21 cellular contexts compared by ENCODE assay signal in genomic region chr17:76050226-76051070, GRCh38. TPM values are rescaled to one million over a fixed set of nuclear protein-coding genes. Genes with fewer than 3 reads are reported as not detected.
DNase-seq lines count a peak whose midpoint lies in the region; ATAC-seq, FAIRE-seq and TF ChIP-seq lines count a peak whose summit lies in the region.
"Had no signal": no experiment of that assay in that cellular context is flagged by ENCODE, and none has a peak within 500 bp of the region (broad histone marks: within the 10 kb centered on the region; RNA-seq: fewer than 3 reads in every experiment).

No MANE protein-coding gene starts in this region.

- H3K27me3 ChIP-seq in CD8-positive, alpha-beta T cell (ENCODE audit: insufficient read depth, low read length), result no peaks in the 10 kb centered on the region
- no peaks in the 10 kb centered on the region for H3K27me3 ChIP-seq in pancreas

- no peaks in the 10 kb centered on the region for H3K9me3 ChIP-seq in CD8-positive, alpha-beta T cell (ENCODE audit: low read length)
- no peaks in the 10 kb centered on the region for H3K9me3 ChIP-seq in OCI-LY7 (ENCODE audit: low read length)
- H3K9me3 ChIP-seq in pancreas, result no peaks in the 10 kb centered on the region

- H4K20me1 ChIP-seq in OCI-LY7 (ENCODE audit: insufficient read depth, low read length), result no peaks in the 10 kb centered on the region

- H3K27me3 Mint-ChIP-seq in CD8-positive, alpha-beta T cell (ENCODE audit: low read depth), result no peaks in the 10 kb centered on the region

- H3K36me3 Mint-ChIP-seq in CD8-positive, alpha-beta T cell, result peaks cover 78% of the 10 kb centered on the region

- TSS peak; percentile 13 for BruUV-seq in OCI-LY7 (replicated peaks; lab: Mats Ljungman, UMichigan)

- H3K79me2 ChIP-seq in OCI-LY7 (ENCODE audit: insufficient read depth, low read depth, low read length), result peaks cover 3% of the 10 kb centered on the region; the same call in 1 of the 2 replicates

- H3K4me1 ChIP-seq in CD8-positive, alpha-beta T cell (ENCODE audit: insufficient read depth, low read length), result peaks cover 5% of the 10 kb centered on the region
- peaks cover 36% of the 10 kb centered on the region for H3K4me1 ChIP-seq in OCI-LY7 (ENCODE audit: insufficient read depth, low read length, poor library complexity, severe bottlenecking)
- H3K4me1 ChIP-seq in pancreas, result peaks cover 0 to 7% (median 0%) of the 10 kb centered on the region in 3 donors

- POLR2A ChIA-PET in CD8-positive, alpha-beta T cell (lab: Charles Lee), result interaction anchor here (0.6 kb wide), 1 partner anchor 50 kb away, joined by 3 read pairs; no protein-coding TSS in a partner anchor
- POLR2A ChIA-PET in OCI-LY7 (lab: Charles Lee), result interaction anchor here (1.0 to 2.7 kb wide), 3 partner anchors 15 to 31 kb away, joined by 3 to 10 read pairs (median 6); partner anchors contain the start of gene SRP68

- H3K4me3 ChIP-seq in CD8-positive, alpha-beta T cell (ENCODE audit: low read depth, low read length), result no peak overlapping the region
- no peak overlapping the region for H3K4me3 ChIP-seq in OCI-LY7 (ENCODE audit: low read depth, low read length, poor library complexity, severe bottlenecking)
- peak overlapping the region; percentile 32 for H3K4me3 ChIP-seq in epithelial cell of esophagus (ENCODE audit: low read length)
- H3K4me3 ChIP-seq in pancreas, result no peak overlapping the region

- H3K4me3 Mint-ChIP-seq in CD8-positive, alpha-beta T cell, result no peak overlapping the region
- H3K4me3 Mint-ChIP-seq: activated CD8-positive, alpha-beta T cell treated with anti-CD3 and anti-CD28 coated beads, Interleukin-2, amount 10 ng/mL, durations not matched to agents 7 days and 5 days; natural killer cell had no signal

- WGBS in pancreas, 2 donors, result 88 to 93% methylated on average over 16 of the region's 16 CpGs

- no peak overlapping the region for H3K4me2 ChIP-seq in OCI-LY7 (ENCODE audit: low read length)

- H3K27ac ChIP-seq in CD8-positive, alpha-beta T cell (ENCODE audit: low read depth, low read length), result no peak overlapping the region
- H3K27ac ChIP-seq in OCI-LY7 (ENCODE audit: low read depth, low read length, poor library complexity, severe bottlenecking) (peak overlapping the region; percentile 73), pancreas (peak overlapping the region in 2 of 4 donors; percentile 18 to 57)

- H3K4me1 Mint-ChIP-seq in CD8-positive, alpha-beta T cell (ENCODE audit: low read depth), result peaks cover 16% of the 10 kb centered on the region

- CTCF ChIA-PET in CD8-positive, alpha-beta T cell (lab: Charles Lee), result interaction anchor here (0.7 to 1.4 kb wide), 4 partner anchors 30 to 229 kb away, joined by 4 to 6 read pairs (median 4); no protein-coding TSS in a partner anchor
- CTCF ChIA-PET in OCI-LY7 (lab: Charles Lee; ENCODE audit: unreplicated experiment), result interaction anchor here (0.8 kb wide), 1 partner anchor 36 kb away, joined by 3 read pairs; no protein-coding TSS in a partner anchor

- peaks cover 53% of the 10 kb centered on the region for H3K36me3 ChIP-seq in CD8-positive, alpha-beta T cell (ENCODE audit: insufficient read depth, low read length)
- H3K36me3 ChIP-seq in OCI-LY7 (ENCODE audit: insufficient read depth, low read length), result peaks cover 94% of the 10 kb centered on the region
- peaks cover 4 to 68% (median 30%) of the 10 kb centered on the region in 3 donors for H3K36me3 ChIP-seq in pancreas

- no peaks in the 10 kb centered on the region for H3K9me2 ChIP-seq in OCI-LY7 (ENCODE audit: insufficient read depth, low read length)

- intact Hi-C loops in CD8-positive, alpha-beta T cell (cut with DNase I, micrococcal nuclease), result no loop called here
- intact Hi-C loops in OCI-LY7 (cut with micrococcal nuclease; ENCODE audit: unreplicated experiment) (no loop called here), pancreas (cut with DNase I) (no loop called here)

- no peak for FAIRE-seq in pancreas (lab: Jason Lieb, UNC)
- FAIRE-seq: TTC549 had no signal

- peak overlapping the region; percentile 24 for H3K27ac Mint-ChIP-seq in CD8-positive, alpha-beta T cell
- H3K27ac Mint-ChIP-seq: activated CD8-positive, alpha-beta T cell treated with anti-CD3 and anti-CD28 coated beads, Interleukin-2, amount 10 ng/mL, durations not matched to agents 7 days and 5 days had no signal

- DNase-seq in CD8-positive, alpha-beta T cell, result no peak
- DNase-seq in OCI-LY7 (ENCODE audit: low spot score) (no peak), epithelial cell of esophagus (ENCODE audit: low read depth) (no peak), pancreas (no peak), MV-4-11 (lab: John Stamatoyannopoulos, UW) (no peak), DMS153 treated with DMSO at 0.1 percent for 48 hours (lab: John Stamatoyannopoulos, UW; ENCODE audit: unreplicated experiment) (no peak), NOMO-1 treated with dmso at 0.1 percent for 144 hours (lab: John Stamatoyannopoulos, UW; ENCODE audit: unreplicated experiment) (no peak)
- DNase-seq: activated CD8-positive, alpha-beta T cell treated with anti-CD3 and anti-CD28 coated beads, Interleukin-2, amount 10 ng/mL, durations not matched to agents 7 days and 5 days; activated gamma-delta T cell; DND-41; GOT3; hypothalamus; Karpas-422; natural killer cell; NCI-H1436 treated with DMSO at 0.1 percent for 48 hours; substantia nigra had no signal

- no peak for TF ChIP-seq CTCF in CD8-positive, alpha-beta T cell (IDR thresholded peaks at IDR 0.05)
- no peak for TF ChIP-seq CTCF in OCI-LY7 (conservative IDR thresholded peaks at IDR 0.05; ENCODE audit: low read length)
- TF ChIP-seq CTCF in epithelial cell of esophagus (IDR thresholded peaks at IDR 0.05; ENCODE audit: insufficient read depth, low read depth, low read length, missing control alignments), result no peak
- TF ChIP-seq CTCF in pancreas (IDR thresholded peaks at IDR 0.05), result no peak

- no peaks in the 10 kb centered on the region for H3K9me3 Mint-ChIP-seq in CD8-positive, alpha-beta T cell
- H3K9me3 Mint-ChIP-seq: natural killer cell had no signal

- no peak for ATAC-seq in CD8-positive, alpha-beta T cell
- ATAC-seq in pancreas (peak in 3 of 4 donors; percentile 14 to 26 (median 20)), GM18502 (IDR thresholded peaks at IDR 0.05; ENCODE audit: poor library complexity, unreplicated experiment) (no peak)
- ATAC-seq: activated CD8-positive, alpha-beta T cell treated with anti-CD3 and anti-CD28 coated beads, Interleukin-2, amount 10 ng/mL, durations not matched to agents 7 days and 5 days; natural killer cell had no signal

- H2AFZ ChIP-seq in OCI-LY7 (ENCODE audit: low read length), result no peak overlapping the region

RNA-seq across cellular contexts. Expression of gene SRP68, which starts 21.9 kb away (rescaled TPM):
- 10 to 100 TPM; 93.6 to 99.9 TPM for total RNA-seq in CD8-positive, alpha-beta T cell
- total RNA-seq in OCI-LY7 (2014; rRNA removed; shearing (Covaris generic)), result 53.5 and 54.0 TPM in 2 replicates
- total RNA-seq in OCI-LY7 (2022) (199 and 200 TPM in 2 replicates), pancreas (10 to 100 TPM; 42.4 to 74.6 (median 55.3) TPM)
- polyA plus RNA-seq in pancreas, result 10 to 100 TPM; 32.2 to 45.9 TPM

RNA-seq across cellular contexts. Expression of gene EVPL, which starts 23.3 kb away (rescaled TPM):
- 1 to 10 TPM in 1 of 2 experiments, under 1 TPM in 1; 0.38 to 1.1 TPM for total RNA-seq in CD8-positive, alpha-beta T cell
- total RNA-seq in OCI-LY7 (2014; rRNA removed; shearing (Covaris generic)), result 5.6 and 9.9 TPM in 2 replicates
- 5.1 and 6.9 TPM in 2 replicates for total RNA-seq in OCI-LY7 (2022)
- 1 to 10 TPM; 1.3 to 3.5 (median 2.9) TPM for total RNA-seq in pancreas
- polyA plus RNA-seq in pancreas, result 10 to 100 TPM in 1 of 2 donors, 1 to 10 TPM in 1; 6.5 to 14.6 TPM
- polyA plus RNA-seq: BJ had no signal

RNA-seq across cellular contexts. Expression of gene GALR2, which starts 24.1 kb away (rescaled TPM):
- total RNA-seq in CD8-positive, alpha-beta T cell, result 1 to 10 TPM; 1.7 to 2.4 TPM
- not detected in 2 replicates for total RNA-seq in OCI-LY7 (2014; rRNA removed; shearing (Covaris generic))
- total RNA-seq in OCI-LY7 (2022) (0.63 TPM in 1 of 2 replicates, not detected in the other), pancreas (under 1 TPM in 2 of 6 donors, not detected in 4; 0.12 to 0.19 TPM)
- under 1 TPM in 1 of 2 donors, not detected in 1; 0.11 TPM for polyA plus RNA-seq in pancreas
- total RNA-seq: NCI-H460 had no signal
- polyA plus RNA-seq: BJ had no signal

RNA-seq across cellular contexts. Expression of gene ZACN, which starts 28.5 kb away (rescaled TPM):
- 1 to 10 TPM; 1.2 to 2.0 TPM for total RNA-seq in CD8-positive, alpha-beta T cell
- total RNA-seq in OCI-LY7 (2014; rRNA removed; shearing (Covaris generic)), result 0.76 TPM in 1 of 2 replicates, not detected in the other
- total RNA-seq in OCI-LY7 (2022), result 0.33 and 1.2 TPM in 2 replicates
- total RNA-seq in pancreas, result under 1 TPM in 1 of 6 donors, not detected in 5; 0.06 TPM
- polyA plus RNA-seq in pancreas, result 1 to 10 TPM; 3.4 to 4.2 TPM
- total RNA-seq: renal cortical epithelial cell had no signal

RNA-seq across cellular contexts. Expression of gene CDK3, which starts 49.8 kb away (rescaled TPM):
- 1 to 10 TPM; 2.1 to 3.3 TPM for total RNA-seq in CD8-positive, alpha-beta T cell
- total RNA-seq in OCI-LY7 (2014; rRNA removed; shearing (Covaris generic)), result 7.3 and 15.9 TPM in 2 replicates
- total RNA-seq in OCI-LY7 (2022) (12.8 and 17.2 TPM in 2 replicates), pancreas (1 to 10 TPM; 1.9 to 6.3 (median 3.0) TPM)
- 10 to 100 TPM; 32.2 to 34.7 TPM for polyA plus RNA-seq in pancreas

Comparison
In these comparisons a context has a peak if more than half of its experiments do, and no peak if none do; other contexts are left out.
1. ATAC-seq: peak in pancreas (3 of 4); none in CD8-positive, alpha-beta T cell (single experiment) and GM18502 (single experiment).